In the genomic region with DNA sequence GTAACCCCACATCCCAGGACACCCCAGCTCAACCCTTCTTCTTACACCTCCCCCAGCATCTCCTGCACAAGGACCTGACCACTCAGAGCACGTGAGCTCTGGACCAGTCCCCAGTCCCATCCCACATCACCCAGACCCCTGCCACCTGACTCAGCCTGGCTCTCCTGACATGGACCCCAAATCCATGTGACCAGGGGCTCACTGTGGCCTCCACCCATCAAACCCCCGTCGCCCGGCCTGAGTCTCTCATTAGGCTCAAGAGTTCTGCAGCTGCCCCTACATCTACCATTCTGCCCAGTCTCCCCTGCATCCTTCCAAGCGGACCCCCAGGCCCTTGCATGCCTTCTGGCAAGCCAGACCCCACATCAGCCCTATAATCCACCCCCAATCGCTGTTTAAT, we compare ENCODE assay signal across 20 cellular contexts. TPM values are rescaled to one million over a fixed set of nuclear protein-coding genes. Genes with fewer than 3 reads are reported as not detected.
A peak's percentile ranks its signal among the peaks of the same experiment; 100 is the strongest.
DNase-seq lines count a peak whose midpoint lies in the region; ATAC-seq, FAIRE-seq and TF ChIP-seq lines count a peak whose summit lies in the region.
"Had no signal": no experiment of that assay in that cellular context is flagged by ENCODE, and none has a peak within 500 bp of the region (broad histone marks: within the 10 kb centered on the region; RNA-seq: fewer than 3 reads in every experiment).

No MANE protein-coding gene starts in this region.

- no peak for ATAC-seq in stimulated activated naive CD8-positive, alpha-beta T cell treated with anti-CD3 and anti-CD28 coated beads, Interleukin-15, Interleukin-2, amounts not matched to agents 100 U/mL and 50 U/mL, for 24 hours
- no peak for ATAC-seq in activated T-helper 17 cell treated with anti-CD3 and anti-CD28 coated beads, Interleukin-2, amount 50 U/mL, for 72 hours (replicated peaks)
- ATAC-seq in GM18907 (IDR thresholded peaks at IDR 0.05; ENCODE audit: unreplicated experiment) (no peak), GM18873 (IDR thresholded peaks at IDR 0.05; ENCODE audit: low FRiP score, unreplicated experiment) (no peak)
- ATAC-seq: WTC11 had no signal

- peak overlapping the region; percentile 41 to 54 for H3K9ac ChIP-seq in mucosa of rectum (ENCODE audit: low read depth in 1 of 2, low read length in 2 of 2)

- H3K27ac ChIP-seq in mucosa of rectum (ENCODE audit: low read depth in 2 of 2, low read length in 2 of 2): peak overlapping the region; percentile 87
- H3K27ac ChIP-seq: SK-N-MC had no signal

- peaks cover 88% of the 10 kb centered on the region for H3K4me1 Mint-ChIP-seq in stimulated activated naive CD8-positive, alpha-beta T cell treated with anti-CD3 and anti-CD28 coated beads, Interleukin-15, Interleukin-2, amounts not matched to agents 100 ng/mL and 50 ng/mL, for 24 hours (ENCODE audit: low read depth)
- peaks cover 22% of the 10 kb centered on the region for H3K4me1 Mint-ChIP-seq in activated T-helper 17 cell treated with anti-CD3 and anti-CD28 coated beads, Interleukin-2, amount 50 U/mL, for 72 hours

- no peaks in the 10 kb centered on the region for H3K9me3 Mint-ChIP-seq in stimulated activated naive CD8-positive, alpha-beta T cell treated with anti-CD3 and anti-CD28 coated beads, Interleukin-15, Interleukin-2, amounts not matched to agents 100 ng/mL and 50 ng/mL, for 24 hours
- no peaks in the 10 kb centered on the region for H3K9me3 Mint-ChIP-seq in activated T-helper 17 cell treated with anti-CD3 and anti-CD28 coated beads, Interleukin-2, amount 50 U/mL, for 72 hours
- H3K9me3 Mint-ChIP-seq: CD8-positive, alpha-beta memory T cell; WTC11 had no signal

- H3K27me3 Mint-ChIP-seq in stimulated activated naive CD8-positive, alpha-beta T cell treated with anti-CD3 and anti-CD28 coated beads, Interleukin-15, Interleukin-2, amounts not matched to agents 100 ng/mL and 50 ng/mL, for 24 hours: no peaks in the 10 kb centered on the region
- no peaks in the 10 kb centered on the region for H3K27me3 Mint-ChIP-seq in activated T-helper 17 cell treated with anti-CD3 and anti-CD28 coated beads, Interleukin-2, amount 50 U/mL, for 72 hours

- peaks cover 25 to 46% of the 10 kb centered on the region in 2 donors for H3K4me1 ChIP-seq in mucosa of rectum (ENCODE audit: control insufficient read depth in 2 of 2, insufficient read depth in 2 of 2, low read length in 2 of 2)

- no peak for DNase-seq in stimulated activated naive CD8-positive, alpha-beta T cell treated with anti-CD3 and anti-CD28 coated beads, Interleukin-15, Interleukin-2, amounts not matched to agents 100 U/mL and 50 U/mL, for 24 hours
- no peak for DNase-seq in SKM-1 treated with dmso at 0.1 percent for 144 hours (lab: John Stamatoyannopoulos, UW; ENCODE audit: unreplicated experiment)
- no peak for DNase-seq in GM12892 (ENCODE audit: insufficient read length)
- DNase-seq: CD8-positive, alpha-beta memory T cell; central memory CD4-positive, alpha-beta T cell; NCI-H1436; stimulated activated CD4-positive, alpha-beta T cell treated with anti-CD3 and anti-CD28 coated beads, Interleukin-2, amount 100 ng/mL, for 24 hours; stimulated activated CD8-positive, alpha-beta memory T cell treated with anti-CD3 and anti-CD28 coated beads, Interleukin-4, amount 100 ng/mL, for 48 hours had no signal

- H3K36me3 ChIP-seq in mucosa of rectum (ENCODE audit: control insufficient read depth in 2 of 2, insufficient read depth in 2 of 2, low read length in 2 of 2): peaks cover 0 to 7% of the 10 kb centered on the region in 2 donors
- H3K36me3 ChIP-seq: uterus had no signal

- no peak for FAIRE-seq in GM12892 (lab: Jason Lieb, UNC)
- FAIRE-seq: endothelial cell of umbilical vein, islet of Langerhans had no signal

- no peak for TF ChIP-seq POLR2A in GM12892 (IDR thresholded peaks at IDR 0.05; ENCODE audit: low read depth, low read length)

- no peak overlapping the region for H3K4me3 ChIP-seq in mucosa of rectum (ENCODE audit: low read length in 2 of 2)
- H3K4me3 ChIP-seq: SK-N-MC, uterus had no signal

- peaks cover 23% of the 10 kb centered on the region for H3K36me3 Mint-ChIP-seq in stimulated activated naive CD8-positive, alpha-beta T cell treated with anti-CD3 and anti-CD28 coated beads, Interleukin-15, Interleukin-2, amounts not matched to agents 100 ng/mL and 50 ng/mL, for 24 hours (ENCODE audit: low read depth)
- peaks cover 35% of the 10 kb centered on the region for H3K36me3 Mint-ChIP-seq in activated T-helper 17 cell treated with anti-CD3 and anti-CD28 coated beads, Interleukin-2, amount 50 U/mL, for 72 hours (ENCODE audit: low read depth)
- H3K36me3 Mint-ChIP-seq: CD8-positive, alpha-beta memory T cell had no signal

- H3K27me3 ChIP-seq in mucosa of rectum (ENCODE audit: control insufficient read depth in 2 of 2, insufficient read depth in 2 of 2, low read length in 2 of 2): no peaks in the 10 kb centered on the region
- H3K27me3 ChIP-seq: uterus had no signal

- H3K27ac Mint-ChIP-seq in stimulated activated naive CD8-positive, alpha-beta T cell treated with anti-CD3 and anti-CD28 coated beads, Interleukin-15, Interleukin-2, amounts not matched to agents 100 ng/mL and 50 ng/mL, for 24 hours: peak overlapping the region; percentile 92
- peak overlapping the region; percentile 32 for H3K27ac Mint-ChIP-seq in activated T-helper 17 cell treated with anti-CD3 and anti-CD28 coated beads, Interleukin-2, amount 50 U/mL, for 72 hours
- H3K27ac Mint-ChIP-seq: WTC11 had no signal

- H3K9me3 ChIP-seq in mucosa of rectum (ENCODE audit: control insufficient read depth in 2 of 2, low read length in 2 of 2): no peaks in the 10 kb centered on the region
- H3K9me3 ChIP-seq: uterus had no signal

- H3K4me3 Mint-ChIP-seq in stimulated activated naive CD8-positive, alpha-beta T cell treated with anti-CD3 and anti-CD28 coated beads, Interleukin-15, Interleukin-2, amounts not matched to agents 100 ng/mL and 50 ng/mL, for 24 hours: no peak overlapping the region
- peak overlapping the region; percentile 80 for H3K4me3 Mint-ChIP-seq in activated T-helper 17 cell treated with anti-CD3 and anti-CD28 coated beads, Interleukin-2, amount 50 U/mL, for 72 hours
- H3K4me3 Mint-ChIP-seq: WTC11 had no signal

RNA-seq across cellular contexts. Expression of a gene that starts 1.9 kb away (rescaled TPM):
- 100 to 1,000 TPM; 175 to 300 TPM for total RNA-seq in activated T-helper 17 cell treated with anti-CD3 and anti-CD28 coated beads, Interleukin-2, amount 50 U/mL, for 72 hours
- polyA plus RNA-seq in GM12892 (2012; ENCODE audit: missing spikeins): 1.2 TPM
- polyA plus RNA-seq: CD8-positive, alpha-beta memory T cell had no signal

RNA-seq across cellular contexts. Expression of a gene that starts 18.2 kb away (rescaled TPM):
- total RNA-seq in activated T-helper 17 cell treated with anti-CD3 and anti-CD28 coated beads, Interleukin-2, amount 50 U/mL, for 72 hours: 10 to 100 TPM; 41.1 to 88.6 TPM
- polyA plus RNA-seq in GM12892 (2012; ENCODE audit: missing spikeins): not detected
- total RNA-seq: endothelial cell of umbilical vein, glomerular endothelial cell, pulmonary artery endothelial cell, WTC11 had no signal
- polyA plus RNA-seq: endothelial cell of umbilical vein had no signal

RNA-seq across cellular contexts. Expression of a gene that starts 40.8 kb away (rescaled TPM):
- total RNA-seq in activated T-helper 17 cell treated with anti-CD3 and anti-CD28 coated beads, Interleukin-2, amount 50 U/mL, for 72 hours: 1 to 10 TPM; 4.6 to 4.8 TPM
- polyA plus RNA-seq in GM12892 (2012; ENCODE audit: missing spikeins): 4.7 TPM
